ENCODE assay signal across 1 cellular context in the genomic region with DNA sequence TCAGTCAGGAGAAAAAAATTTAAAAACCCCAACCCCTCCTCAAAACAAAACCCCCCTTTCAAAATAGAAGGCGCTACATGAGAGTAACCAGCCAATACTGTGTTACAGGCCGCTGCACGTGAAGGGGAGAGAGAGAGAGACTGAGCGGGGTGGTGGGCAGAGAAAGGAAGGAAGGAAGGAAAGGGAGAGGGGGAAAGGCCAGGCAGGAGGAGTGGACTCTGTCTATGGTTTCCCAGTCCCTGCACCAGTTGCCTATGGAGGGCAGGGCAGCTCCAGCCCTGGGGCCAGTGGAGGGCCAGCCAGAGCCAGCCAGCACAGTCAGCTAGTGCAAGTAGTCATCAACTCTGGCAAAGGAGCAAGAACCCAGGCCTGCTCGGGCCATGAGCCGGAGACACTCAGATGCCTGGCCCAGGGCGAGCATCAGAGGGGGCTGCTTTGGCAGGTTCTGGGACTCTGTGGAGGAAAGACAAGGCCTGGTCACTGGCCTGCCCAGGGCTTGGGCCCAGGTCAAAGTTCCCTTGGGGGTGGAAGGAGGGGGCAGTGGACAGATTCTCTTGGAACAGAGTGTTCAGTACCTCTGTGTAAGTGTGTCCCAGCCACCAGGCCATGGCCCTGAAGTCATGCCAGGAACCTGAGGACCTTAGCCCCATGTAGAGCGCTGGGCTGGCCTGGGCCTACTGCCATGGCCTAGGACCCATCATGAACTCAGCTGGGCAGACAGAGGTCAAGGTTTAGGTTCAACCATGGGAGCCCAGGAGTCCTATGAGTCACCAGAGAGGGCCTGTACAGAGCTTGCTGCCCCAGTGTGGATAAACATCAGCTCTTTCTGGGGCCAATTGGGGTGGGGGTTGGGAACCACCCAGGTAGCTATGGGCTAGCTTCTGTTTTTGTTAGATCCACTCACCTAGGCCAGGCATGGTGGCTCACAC.
A peak's percentile ranks its signal among the peaks of the same experiment; 100 is the strongest.
TF ChIP-seq lines count a peak whose summit lies in the region.

No MANE protein-coding gene starts in this region.

TF ChIP-seq in HepG2, 621 proteins besides CTCF, POLR2A, EP300 and RAD21 (continued from another document and continues in another):
- TF ChIP-seq, protein P1, sequence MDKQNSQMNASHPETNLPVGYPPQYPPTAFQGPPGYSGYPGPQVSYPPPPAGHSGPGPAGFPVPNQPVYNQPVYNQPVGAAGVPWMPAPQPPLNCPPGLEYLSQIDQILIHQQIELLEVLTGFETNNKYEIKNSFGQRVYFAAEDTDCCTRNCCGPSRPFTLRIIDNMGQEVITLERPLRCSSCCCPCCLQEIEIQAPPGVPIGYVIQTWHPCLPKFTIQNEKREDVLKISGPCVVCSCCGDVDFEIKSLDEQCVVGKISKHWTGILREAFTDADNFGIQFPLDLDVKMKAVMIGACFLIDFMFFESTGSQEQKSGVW (CRISPR knock-in tag; IDR thresholded peaks at IDR 0.05; ENCODE audit: borderline replicate concordance), result no peak
- TF ChIP-seq, protein P2, sequence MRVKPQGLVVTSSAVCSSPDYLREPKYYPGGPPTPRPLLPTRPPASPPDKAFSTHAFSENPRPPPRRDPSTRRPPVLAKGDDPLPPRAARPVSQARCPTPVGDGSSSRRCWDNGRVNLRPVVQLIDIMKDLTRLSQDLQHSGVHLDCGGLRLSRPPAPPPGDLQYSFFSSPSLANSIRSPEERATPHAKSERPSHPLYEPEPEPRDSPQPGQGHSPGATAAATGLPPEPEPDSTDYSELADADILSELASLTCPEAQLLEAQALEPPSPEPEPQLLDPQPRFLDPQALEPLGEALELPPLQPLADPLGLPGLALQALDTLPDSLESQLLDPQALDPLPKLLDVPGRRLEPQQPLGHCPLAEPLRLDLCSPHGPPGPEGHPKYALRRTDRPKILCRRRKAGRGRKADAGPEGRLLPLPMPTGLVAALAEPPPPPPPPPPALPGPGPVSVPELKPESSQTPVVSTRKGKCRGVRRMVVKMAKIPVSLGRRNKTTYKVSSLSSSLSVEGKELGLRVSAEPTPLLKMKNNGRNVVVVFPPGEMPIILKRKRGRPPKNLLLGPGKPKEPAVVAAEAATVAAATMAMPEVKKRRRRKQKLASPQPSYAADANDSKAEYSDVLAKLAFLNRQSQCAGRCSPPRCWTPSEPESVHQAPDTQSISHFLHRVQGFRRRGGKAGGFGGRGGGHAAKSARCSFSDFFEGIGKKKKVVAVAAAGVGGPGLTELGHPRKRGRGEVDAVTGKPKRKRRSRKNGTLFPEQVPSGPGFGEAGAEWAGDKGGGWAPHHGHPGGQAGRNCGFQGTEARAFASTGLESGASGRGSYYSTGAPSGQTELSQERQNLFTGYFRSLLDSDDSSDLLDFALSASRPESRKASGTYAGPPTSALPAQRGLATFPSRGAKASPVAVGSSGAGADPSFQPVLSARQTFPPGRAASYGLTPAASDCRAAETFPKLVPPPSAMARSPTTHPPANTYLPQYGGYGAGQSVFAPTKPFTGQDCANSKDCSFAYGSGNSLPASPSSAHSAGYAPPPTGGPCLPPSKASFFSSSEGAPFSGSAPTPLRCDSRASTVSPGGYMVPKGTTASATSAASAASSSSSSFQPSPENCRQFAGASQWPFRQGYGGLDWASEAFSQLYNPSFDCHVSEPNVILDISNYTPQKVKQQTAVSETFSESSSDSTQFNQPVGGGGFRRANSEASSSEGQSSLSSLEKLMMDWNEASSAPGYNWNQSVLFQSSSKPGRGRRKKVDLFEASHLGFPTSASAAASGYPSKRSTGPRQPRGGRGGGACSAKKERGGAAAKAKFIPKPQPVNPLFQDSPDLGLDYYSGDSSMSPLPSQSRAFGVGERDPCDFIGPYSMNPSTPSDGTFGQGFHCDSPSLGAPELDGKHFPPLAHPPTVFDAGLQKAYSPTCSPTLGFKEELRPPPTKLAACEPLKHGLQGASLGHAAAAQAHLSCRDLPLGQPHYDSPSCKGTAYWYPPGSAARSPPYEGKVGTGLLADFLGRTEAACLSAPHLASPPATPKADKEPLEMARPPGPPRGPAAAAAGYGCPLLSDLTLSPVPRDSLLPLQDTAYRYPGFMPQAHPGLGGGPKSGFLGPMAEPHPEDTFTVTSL (CRISPR knock-in tag; IDR thresholded peaks at IDR 0.05; ENCODE audit: borderline replicate concordance), result no peak; the same call in 1 of the 2 replicates
- TF ChIP-seq, protein P3, sequence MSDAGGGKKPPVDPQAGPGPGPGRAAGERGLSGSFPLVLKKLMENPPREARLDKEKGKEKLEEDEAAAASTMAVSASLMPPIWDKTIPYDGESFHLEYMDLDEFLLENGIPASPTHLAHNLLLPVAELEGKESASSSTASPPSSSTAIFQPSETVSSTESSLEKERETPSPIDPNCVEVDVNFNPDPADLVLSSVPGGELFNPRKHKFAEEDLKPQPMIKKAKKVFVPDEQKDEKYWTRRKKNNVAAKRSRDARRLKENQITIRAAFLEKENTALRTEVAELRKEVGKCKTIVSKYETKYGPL (CRISPR knock-in tag; IDR thresholded peaks at IDR 0.05), result no peak
- TF ChIP-seq CEBPB (IDR thresholded peaks at IDR 0.05; ENCODE audit: borderline replicate concordance, low read depth, low read length) (no peak), YY1 (IDR thresholded peaks at IDR 0.05; ENCODE audit: insufficient read depth, insufficient replicate concordance, low read depth, low read length) (peak; percentile 40), ZNF709 (CRISPR knock-in tag; IDR thresholded peaks at IDR 0.05) (no peak), ATF1 (CRISPR knock-in tag; IDR thresholded peaks at IDR 0.05) (no peak), GATAD2A (CRISPR knock-in tag; IDR thresholded peaks at IDR 0.05) (peak; percentile 65), PLRG1 (conservative IDR thresholded peaks at IDR 0.05) (no peak), ZNF274 (CRISPR knock-in tag; IDR thresholded peaks at IDR 0.05) (no peak), HDAC1 (CRISPR knock-in tag; IDR thresholded peaks at IDR 0.05) (peak; percentile 57; the same call in 1 of the 2 replicates), ZNF619 (CRISPR knock-in tag; IDR thresholded peaks at IDR 0.05) (peak; percentile 75; the same call in 1 of the 2 replicates), IKZF4 (CRISPR knock-in tag; IDR thresholded peaks at IDR 0.05; ENCODE audit: borderline replicate concordance, low read depth, not compliant biosample characterization) (no peak), GZF1 (CRISPR knock-in tag; IDR thresholded peaks at IDR 0.05) (no peak), ASH2L (IDR thresholded peaks at IDR 0.05; ENCODE audit: insufficient read length, low read depth, low read length) (no peak), RFXAP (CRISPR knock-in tag; IDR thresholded peaks at IDR 0.05; ENCODE audit: borderline replicate concordance) (no peak), RARG (CRISPR knock-in tag; IDR thresholded peaks at IDR 0.05; ENCODE audit: low read depth) (no peak), SCMH1 (CRISPR knock-in tag; IDR thresholded peaks at IDR 0.05; ENCODE audit: borderline replicate concordance) (no peak), ZSCAN31 (CRISPR knock-in tag; IDR thresholded peaks at IDR 0.05; ENCODE audit: low read depth) (no peak), YEATS2 (CRISPR knock-in tag; IDR thresholded peaks at IDR 0.05; ENCODE audit: borderline replicate concordance) (peak; percentile 27; the same call in 1 of the 2 replicates), JARID2 (CRISPR knock-in tag; IDR thresholded peaks at IDR 0.05; ENCODE audit: insufficient replicate concordance) (no peak), ZSCAN12 (CRISPR knock-in tag; IDR thresholded peaks at IDR 0.05) (no peak), NFKB2 (CRISPR knock-in tag; IDR thresholded peaks at IDR 0.05; ENCODE audit: borderline replicate concordance) (no peak), GFI1 (CRISPR knock-in tag; IDR thresholded peaks at IDR 0.05; ENCODE audit: borderline replicate concordance) (no peak; the same call in 1 of the 2 replicates), ZNF432 (CRISPR knock-in tag; IDR thresholded peaks at IDR 0.05; ENCODE audit: borderline replicate concordance) (no peak), JUND (CRISPR knock-in tag; IDR thresholded peaks at IDR 0.05) (peak; percentile 92), ZKSCAN1 (IDR thresholded peaks at IDR 0.05; ENCODE audit: low read length) (no peak), KDM2A (CRISPR knock-in tag; IDR thresholded peaks at IDR 0.05; ENCODE audit: borderline replicate concordance, low read depth) (0 out of 2 replicates have a peak, but pooled peaks have one; percentile 28), ZEB1 (IDR thresholded peaks at IDR 0.05; ENCODE audit: insufficient replicate concordance, low read depth) (no peak)
- TF ChIP-seq, protein P4, sequence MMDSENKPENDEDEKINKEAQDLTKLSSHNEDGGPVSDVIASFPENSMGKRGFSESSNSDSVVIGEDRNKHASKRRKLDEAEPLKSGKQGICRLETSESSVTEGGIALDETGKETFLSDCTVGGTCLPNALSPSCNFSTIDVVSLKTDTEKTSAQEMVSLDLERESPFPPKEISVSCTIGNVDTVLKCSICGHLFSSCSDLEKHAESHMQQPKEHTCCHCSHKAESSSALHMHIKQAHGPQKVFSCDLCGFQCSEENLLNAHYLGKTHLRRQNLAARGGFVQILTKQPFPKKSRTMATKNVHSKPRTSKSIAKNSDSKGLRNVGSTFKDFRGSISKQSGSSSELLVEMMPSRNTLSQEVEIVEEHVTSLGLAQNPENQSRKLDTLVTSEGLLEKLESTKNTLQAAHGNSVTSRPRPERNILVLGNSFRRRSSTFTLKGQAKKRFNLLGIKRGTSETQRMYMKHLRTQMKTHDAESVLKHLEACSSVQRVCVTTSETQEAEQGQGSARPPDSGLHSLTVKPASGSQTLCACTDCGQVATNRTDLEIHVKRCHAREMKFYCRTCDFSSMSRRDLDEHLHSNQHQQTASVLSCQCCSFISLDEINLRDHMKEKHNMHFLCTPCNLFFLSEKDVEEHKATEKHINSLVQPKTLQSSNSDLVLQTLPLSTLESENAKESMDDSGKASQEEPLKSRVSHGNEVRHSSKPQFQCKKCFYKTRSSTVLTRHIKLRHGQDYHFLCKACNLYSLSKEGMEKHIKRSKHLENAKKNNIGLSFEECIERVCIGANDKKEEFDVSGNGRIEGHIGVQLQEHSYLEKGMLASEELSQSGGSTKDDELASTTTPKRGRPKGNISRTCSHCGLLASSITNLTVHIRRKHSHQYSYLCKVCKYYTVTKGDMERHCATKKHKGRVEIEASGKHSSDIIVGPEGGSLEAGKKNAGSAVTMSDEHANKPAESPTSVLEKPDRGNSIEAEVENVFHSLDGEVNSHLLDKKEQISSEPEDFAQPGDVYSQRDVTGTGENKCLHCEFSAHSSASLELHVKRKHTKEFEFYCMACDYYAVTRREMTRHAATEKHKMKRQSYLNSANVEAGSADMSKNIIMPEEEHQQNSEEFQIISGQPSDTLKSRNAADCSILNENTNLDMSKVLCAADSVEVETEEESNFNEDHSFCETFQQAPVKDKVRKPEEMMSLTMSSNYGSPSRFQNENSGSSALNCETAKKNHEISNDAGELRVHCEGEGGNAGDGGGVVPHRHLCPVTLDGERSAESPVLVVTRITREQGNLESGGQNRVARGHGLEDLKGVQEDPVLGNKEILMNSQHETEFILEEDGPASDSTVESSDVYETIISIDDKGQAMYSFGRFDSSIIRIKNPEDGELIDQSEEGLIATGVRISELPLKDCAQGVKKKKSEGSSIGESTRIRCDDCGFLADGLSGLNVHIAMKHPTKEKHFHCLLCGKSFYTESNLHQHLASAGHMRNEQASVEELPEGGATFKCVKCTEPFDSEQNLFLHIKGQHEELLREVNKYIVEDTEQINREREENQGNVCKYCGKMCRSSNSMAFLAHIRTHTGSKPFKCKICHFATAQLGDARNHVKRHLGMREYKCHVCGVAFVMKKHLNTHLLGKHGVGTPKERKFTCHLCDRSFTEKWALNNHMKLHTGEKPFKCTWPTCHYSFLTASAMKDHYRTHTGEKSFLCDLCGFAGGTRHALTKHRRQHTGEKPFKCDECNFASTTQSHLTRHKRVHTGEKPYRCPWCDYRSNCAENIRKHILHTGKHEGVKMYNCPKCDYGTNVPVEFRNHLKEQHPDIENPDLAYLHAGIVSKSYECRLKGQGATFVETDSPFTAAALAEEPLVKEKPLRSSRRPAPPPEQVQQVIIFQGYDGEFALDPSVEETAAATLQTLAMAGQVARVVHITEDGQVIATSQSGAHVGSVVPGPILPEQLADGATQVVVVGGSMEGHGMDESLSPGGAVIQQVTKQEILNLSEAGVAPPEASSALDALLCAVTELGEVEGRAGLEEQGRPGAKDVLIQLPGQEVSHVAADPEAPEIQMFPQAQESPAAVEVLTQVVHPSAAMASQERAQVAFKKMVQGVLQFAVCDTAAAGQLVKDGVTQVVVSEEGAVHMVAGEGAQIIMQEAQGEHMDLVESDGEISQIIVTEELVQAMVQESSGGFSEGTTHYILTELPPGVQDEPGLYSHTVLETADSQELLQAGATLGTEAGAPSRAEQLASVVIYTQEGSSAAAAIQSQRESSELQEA (CRISPR knock-in tag; IDR thresholded peaks at IDR 0.05; ENCODE audit: not compliant biosample characterization), result peak; percentile 68
- TF ChIP-seq, protein P5, sequence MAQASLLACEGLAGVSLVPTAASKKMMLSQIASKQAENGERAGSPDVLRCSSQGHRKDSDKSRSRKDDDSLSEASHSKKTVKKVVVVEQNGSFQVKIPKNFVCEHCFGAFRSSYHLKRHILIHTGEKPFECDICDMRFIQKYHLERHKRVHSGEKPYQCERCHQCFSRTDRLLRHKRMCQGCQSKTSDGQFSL (CRISPR knock-in tag; IDR thresholded peaks at IDR 0.05), result no peak
- TF ChIP-seq, protein P6, sequence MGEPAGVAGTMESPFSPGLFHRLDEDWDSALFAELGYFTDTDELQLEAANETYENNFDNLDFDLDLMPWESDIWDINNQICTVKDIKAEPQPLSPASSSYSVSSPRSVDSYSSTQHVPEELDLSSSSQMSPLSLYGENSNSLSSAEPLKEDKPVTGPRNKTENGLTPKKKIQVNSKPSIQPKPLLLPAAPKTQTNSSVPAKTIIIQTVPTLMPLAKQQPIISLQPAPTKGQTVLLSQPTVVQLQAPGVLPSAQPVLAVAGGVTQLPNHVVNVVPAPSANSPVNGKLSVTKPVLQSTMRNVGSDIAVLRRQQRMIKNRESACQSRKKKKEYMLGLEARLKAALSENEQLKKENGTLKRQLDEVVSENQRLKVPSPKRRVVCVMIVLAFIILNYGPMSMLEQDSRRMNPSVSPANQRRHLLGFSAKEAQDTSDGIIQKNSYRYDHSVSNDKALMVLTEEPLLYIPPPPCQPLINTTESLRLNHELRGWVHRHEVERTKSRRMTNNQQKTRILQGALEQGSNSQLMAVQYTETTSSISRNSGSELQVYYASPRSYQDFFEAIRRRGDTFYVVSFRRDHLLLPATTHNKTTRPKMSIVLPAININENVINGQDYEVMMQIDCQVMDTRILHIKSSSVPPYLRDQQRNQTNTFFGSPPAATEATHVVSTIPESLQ (CRISPR knock-in tag; conservative IDR thresholded peaks at IDR 0.05), result no peak
- TF ChIP-seq, protein P7, sequence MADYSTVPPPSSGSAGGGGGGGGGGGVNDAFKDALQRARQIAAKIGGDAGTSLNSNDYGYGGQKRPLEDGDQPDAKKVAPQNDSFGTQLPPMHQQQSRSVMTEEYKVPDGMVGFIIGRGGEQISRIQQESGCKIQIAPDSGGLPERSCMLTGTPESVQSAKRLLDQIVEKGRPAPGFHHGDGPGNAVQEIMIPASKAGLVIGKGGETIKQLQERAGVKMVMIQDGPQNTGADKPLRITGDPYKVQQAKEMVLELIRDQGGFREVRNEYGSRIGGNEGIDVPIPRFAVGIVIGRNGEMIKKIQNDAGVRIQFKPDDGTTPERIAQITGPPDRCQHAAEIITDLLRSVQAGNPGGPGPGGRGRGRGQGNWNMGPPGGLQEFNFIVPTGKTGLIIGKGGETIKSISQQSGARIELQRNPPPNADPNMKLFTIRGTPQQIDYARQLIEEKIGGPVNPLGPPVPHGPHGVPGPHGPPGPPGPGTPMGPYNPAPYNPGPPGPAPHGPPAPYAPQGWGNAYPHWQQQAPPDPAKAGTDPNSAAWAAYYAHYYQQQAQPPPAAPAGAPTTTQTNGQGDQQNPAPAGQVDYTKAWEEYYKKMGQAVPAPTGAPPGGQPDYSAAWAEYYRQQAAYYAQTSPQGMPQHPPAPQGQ (CRISPR knock-in tag; IDR thresholded peaks at IDR 0.05; ENCODE audit: borderline replicate concordance), result no peak
- TF ChIP-seq, protein P8, sequence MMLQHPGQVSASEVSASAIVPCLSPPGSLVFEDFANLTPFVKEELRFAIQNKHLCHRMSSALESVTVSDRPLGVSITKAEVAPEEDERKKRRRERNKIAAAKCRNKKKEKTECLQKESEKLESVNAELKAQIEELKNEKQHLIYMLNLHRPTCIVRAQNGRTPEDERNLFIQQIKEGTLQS (CRISPR knock-in tag; IDR thresholded peaks at IDR 0.05), result peak; percentile 55
